ENCODE assay signal across 10 cellular contexts in genomic region chr6:138590796-138591709, GRCh38.
DNase-seq lines count a peak whose midpoint lies in the region; ATAC-seq, FAIRE-seq and TF ChIP-seq lines count a peak whose summit lies in the region.
"Had no signal": no experiment of that assay in that cellular context is flagged by ENCODE, and none has a peak within 500 bp of the region (broad histone marks: within the 10 kb centered on the region; RNA-seq: fewer than 3 reads in every experiment).

No MANE protein-coding gene starts in this region.

- peak; percentile 82 for FAIRE-seq in HepG2 (lab: Jason Lieb, UNC)

- 21% methylated on average over 3 of the region's 3 CpGs for WGBS in HepG2 (ENCODE audit: low lambda C conversion rate)

- in situ Hi-C loops in HepG2 (cut with HindIII; ENCODE audit: extremely low pct_ligation_motif_present, low pct_unique_long_range_greater_than_20kb), result loop anchor here (5.0 to 25.0 kb wide), 5 partner anchors 159 to 771 kb away; partner anchors contain the start of gene CITED2

- TF ChIP-seq CTCF in C4-2B (conservative IDR thresholded peaks at IDR 0.05) (peak; percentile 89), coronary artery (IDR thresholded peaks at IDR 0.05) (peak; percentile 41), HepG2 (CRISPR knock-in tag; IDR thresholded peaks at IDR 0.05) (peak; percentile 93)

- POLR2A ChIA-PET in HepG2 (lab: Yijun Ruan, JAX), result interaction anchor here (0.7 kb wide), 1 partner anchor 18 kb away, joined by 3 read pairs; no protein-coding TSS in a partner anchor

- peak; percentile 81 for TF ChIP-seq RAD21 in HepG2 (CRISPR knock-in tag; IDR thresholded peaks at IDR 0.05)

- CTCF ChIA-PET in HepG2 (lab: Yijun Ruan, JAX; ENCODE audit: low intra/inter-chr PET ratio, low total read pairs), result interaction anchor here (0.7 to 4.1 kb wide), 6 partner anchors 71 to 175 kb away, joined by 3 to 60 read pairs (median 5); no protein-coding TSS in a partner anchor

- DNase-seq in NCI-H1417 treated with DMSO at 0.1 percent for 48 hours (lab: John Stamatoyannopoulos, UW) (peak; percentile 47), T-helper 2 cell (peak in 3 of 5 experiments; percentile 12 to 40 (median 13)), coronary artery (ENCODE audit: low spot score) (no peak), HepG2 (ENCODE audit: low spot score) (peak; percentile 89)
- DNase-seq in stimulated activated naive CD8-positive, alpha-beta T cell treated with anti-CD3 and anti-CD28 coated beads, Interleukin-15, Interleukin-2, amounts not matched to agents 100 U/mL and 50 U/mL, for 24 hours, result peak; percentile 49

- no peaks in the 10 kb centered on the region for H4K20me1 ChIP-seq in HepG2 (ENCODE audit: insufficient read depth, low read length)

- H3K36me3 ChIP-seq in HepG2 (replicated peaks in 1 of 2; ENCODE audit: control insufficient read depth in 1 of 2, insufficient read depth in 2 of 2, low read length in 2 of 2), result no peaks in the 10 kb centered on the region

- H3K4me3 ChIP-seq in coronary artery (no peak overlapping the region), HepG2 (replicated peaks in 1 of 3; ENCODE audit: insufficient read depth in 1 of 3, low read depth in 2 of 3, low read length in 3 of 3) (no peak overlapping the region)
- H3K4me3 ChIP-seq: SK-N-MC, skin epidermis had no signal

- no peaks in the 10 kb centered on the region for H3K79me2 ChIP-seq in HepG2 (ENCODE audit: insufficient read depth, low read length)

- H3K9me3 ChIP-seq in HepG2 (ENCODE audit: low read length), result no peaks in the 10 kb centered on the region

- ATAC-seq in GM19035 (IDR thresholded peaks at IDR 0.05; ENCODE audit: unreplicated experiment) (peak; percentile 35), HepG2 (peak; percentile 77), GM21723 (IDR thresholded peaks at IDR 0.05; ENCODE audit: unreplicated experiment) (no peak)
- no peak for ATAC-seq in stimulated activated naive CD8-positive, alpha-beta T cell treated with anti-CD3 and anti-CD28 coated beads, Interleukin-15, Interleukin-2, amounts not matched to agents 100 U/mL and 50 U/mL, for 24 hours

- H2AFZ ChIP-seq in HepG2 (ENCODE audit: low read length), result no peak overlapping the region

- TF ChIP-seq EP300 in HepG2 (IDR thresholded peaks at IDR 0.05; ENCODE audit: low read depth in 2 of 2, low read length in 2 of 2) (no peak), HepG2 (CRISPR knock-in tag; IDR thresholded peaks at IDR 0.05; ENCODE audit: borderline replicate concordance) (no peak)

- no peak overlapping the region for H3K4me2 ChIP-seq in HepG2 (ENCODE audit: low read depth, low read length)

- BruUV-seq in HepG2 (replicated peaks; lab: Mats Ljungman, UMichigan), result no TSS peak

- TF ChIP-seq POLR2A in HepG2 (IDR thresholded peaks at IDR 0.05; ENCODE audit: insufficient read depth in 1 of 2, low read depth in 2 of 2, low read length in 2 of 2), result no peak

- intact Hi-C loops in HepG2 (cut with micrococcal nuclease; ENCODE audit: unreplicated experiment), result loop anchor here (1.0 to 5.0 kb wide), 4 partner anchors 18 to 474 kb away; no protein-coding TSS in a partner anchor

- no peaks in the 10 kb centered on the region for H3K27me3 ChIP-seq in HepG2 (ENCODE audit: control insufficient read depth in 1 of 2, insufficient read depth in 2 of 2, low read length in 2 of 2)

- H3K4me1 ChIP-seq in HepG2 (ENCODE audit: insufficient read depth, low read length), result peaks cover 80% of the 10 kb centered on the region

- H3K9ac ChIP-seq in HepG2 (ENCODE audit: insufficient read depth, low read depth, low read length), result no peak overlapping the region

- no peak overlapping the region for H3K27ac ChIP-seq in C4-2B
- H3K27ac ChIP-seq in coronary artery, result no peak overlapping the region
- H3K27ac ChIP-seq in HepG2 (ENCODE audit: extremely low read length, insufficient read depth, low read length), result no peak overlapping the region
- H3K27ac ChIP-seq: SK-N-MC, skin epidermis had no signal

TF ChIP-seq in HepG2, 621 proteins besides CTCF, POLR2A, EP300 and RAD21 (continues in another document):
- TF ChIP-seq PHF5A (CRISPR knock-in tag; IDR thresholded peaks at IDR 0.05; ENCODE audit: low read depth, unreplicated experiment) (no peak), SMC3 (IDR thresholded peaks at IDR 0.05; ENCODE audit: low read length) (peak; percentile 92), ZBTB25 (CRISPR knock-in tag; IDR thresholded peaks at IDR 0.05) (peak; percentile 61; the same call in 1 of the 2 replicates), ARID4A (CRISPR knock-in tag; IDR thresholded peaks at IDR 0.05; ENCODE audit: borderline replicate concordance) (no peak), GATAD2A (CRISPR knock-in tag; IDR thresholded peaks at IDR 0.05) (peak; percentile 79), ZFX (CRISPR knock-in tag; IDR thresholded peaks at IDR 0.05; ENCODE audit: low read depth) (peak; percentile 42; the same call in 1 of the 2 replicates), ARID3A (IDR thresholded peaks at IDR 0.05; ENCODE audit: low read depth, low read length) (peak; percentile 57; the same call in 1 of the 2 replicates), ZMYM3 (CRISPR knock-in tag; IDR thresholded peaks at IDR 0.05) (peak; percentile 67; the same call in 1 of the 2 replicates), U2AF1 (optimal IDR thresholded peaks at IDR 0.05; ENCODE audit: low read depth, low read length) (no peak)

Comparison
In these comparisons a context has a peak if more than half of its experiments do, and no peak if none do; other contexts are left out.
1. CTCF ChIP-seq: peak in every context shown above with its lines; median percentile 93 in HepG2; 89 in C4-2B; 41 in coronary artery.
2. ATAC-seq: peak in GM19035 (single experiment) and HepG2 (single experiment); none in stimulated activated naive CD8-positive, alpha-beta T cell treated with anti-CD3 and anti-CD28 coated beads, Interleukin-15, Interleukin-2, amounts not matched to agents 100 U/mL and 50 U/mL, for 24 hours (single experiment) and GM21723 (single experiment).